Comparison of ENCODE assay signal across 13 cellular contexts in genomic region chr6:356828-357251, GRCh38. TPM values are rescaled to one million over a fixed set of nuclear protein-coding genes. Genes with fewer than 3 reads are reported as not detected.
DNase-seq lines count a peak whose midpoint lies in the region; ATAC-seq lines count a peak whose summit lies in the region.
"Had no signal": no experiment of that assay in that cellular context is flagged by ENCODE, and none has a peak within 500 bp of the region (broad histone marks: within the 10 kb centered on the region; RNA-seq: fewer than 3 reads in every experiment).

No MANE protein-coding gene starts in this region.

- intact Hi-C loops in activated CD4-positive, alpha-beta T cell treated with anti-CD3 and anti-CD28 coated beads for 36 hours (cut with DNase I, micrococcal nuclease) = no loop called here

- POLR2A ChIA-PET in activated CD4-positive, alpha-beta T cell treated with anti-CD3 and anti-CD28 coated beads for 36 hours (lab: Charles Lee) = no interaction called here
- POLR2A ChIA-PET in naive thymus-derived CD8-positive, alpha-beta T cell (lab: Charles Lee) = no interaction called here

- no peaks in the 10 kb centered on the region for H3K9me3 Mint-ChIP-seq in activated CD4-positive, alpha-beta T cell treated with anti-CD3 and anti-CD28 coated beads for 36 hours (ENCODE audit: low read depth)
- peaks cover 0 to 13% (median 0%) of the 10 kb centered on the region in 9 donors for H3K9me3 Mint-ChIP-seq in naive thymus-derived CD8-positive, alpha-beta T cell

- peak overlapping the region; percentile 61 for H3K27ac Mint-ChIP-seq in activated CD4-positive, alpha-beta T cell treated with anti-CD3 and anti-CD28 coated beads for 36 hours
- H3K27ac Mint-ChIP-seq in naive thymus-derived CD8-positive, alpha-beta T cell = peak overlapping the region in 7 of 10 donors; percentile 20 to 85 (median 52)

- H3K4me1 Mint-ChIP-seq in activated CD4-positive, alpha-beta T cell treated with anti-CD3 and anti-CD28 coated beads for 36 hours = peaks cover 16% of the 10 kb centered on the region
- peaks cover 15 to 38% (median 26%) of the 10 kb centered on the region in 4 donors for H3K4me1 Mint-ChIP-seq in naive thymus-derived CD8-positive, alpha-beta T cell

- DNase-seq in activated CD4-positive, alpha-beta T cell treated with anti-CD3 and anti-CD28 coated beads for 36 hours = peak; percentile 48
- DNase-seq in activated CD4-positive, alpha-beta T cell treated with anti-CD3 and anti-CD28 coated beads for 4 hours = no peak
- DNase-seq in naive thymus-derived CD8-positive, alpha-beta T cell = no peak
- DNase-seq in MG63 = no peak
- DNase-seq in stimulated activated naive CD4-positive, alpha-beta T cell treated with Interleukin-2 at 50 U/mL for 16 hours (lab: John Stamatoyannopoulos, UW) = no peak
- DNase-seq in activated CD8-positive, alpha-beta memory T cell treated with anti-CD3 and anti-CD28 coated beads for 24 hours = no peak
- DNase-seq: brain microvascular endothelial cell, NCI-H1436 had no signal

- no peaks in the 10 kb centered on the region for H3K36me3 Mint-ChIP-seq in activated CD4-positive, alpha-beta T cell treated with anti-CD3 and anti-CD28 coated beads for 36 hours (ENCODE audit: low read depth)
- peaks cover 0 to 2% (median 0%) of the 10 kb centered on the region in 3 donors for H3K36me3 Mint-ChIP-seq in naive thymus-derived CD8-positive, alpha-beta T cell

- H3K36me3 ChIP-seq in MG63 = no peaks in the 10 kb centered on the region
- H3K36me3 ChIP-seq: brain microvascular endothelial cell, thoracic aorta had no signal

- no peaks in the 10 kb centered on the region for H3K27me3 ChIP-seq in MG63
- H3K27me3 ChIP-seq: brain microvascular endothelial cell had no signal

- CTCF ChIA-PET in activated CD4-positive, alpha-beta T cell treated with anti-CD3 and anti-CD28 coated beads for 36 hours (lab: Charles Lee) = no interaction called here

- ATAC-seq in activated CD4-positive, alpha-beta T cell treated with anti-CD3 and anti-CD28 coated beads for 36 hours = peak; percentile 75
- ATAC-seq in GM21447 (IDR thresholded peaks at IDR 0.05; ENCODE audit: unreplicated experiment) (peak; percentile 56), HG03378 (IDR thresholded peaks at IDR 0.05; ENCODE audit: unreplicated experiment) (peak; percentile 27)
- peak in 1 of 2 donors; percentile 25 for ATAC-seq in naive thymus-derived CD8-positive, alpha-beta T cell
- ATAC-seq: Panc1 had no signal

- no peak overlapping the region for H3K4me3 Mint-ChIP-seq in activated CD4-positive, alpha-beta T cell treated with anti-CD3 and anti-CD28 coated beads for 36 hours
- no peak overlapping the region for H3K4me3 Mint-ChIP-seq in naive thymus-derived CD8-positive, alpha-beta T cell

- H3K27me3 Mint-ChIP-seq in activated CD4-positive, alpha-beta T cell treated with anti-CD3 and anti-CD28 coated beads for 36 hours = no peaks in the 10 kb centered on the region
- no peaks in the 10 kb centered on the region for H3K27me3 Mint-ChIP-seq in naive thymus-derived CD8-positive, alpha-beta T cell

- no peaks in the 10 kb centered on the region for H3K9me3 ChIP-seq in MG63
- H3K9me3 ChIP-seq: thoracic aorta had no signal

- no peak overlapping the region for H3K4me3 ChIP-seq in MG63
- H3K4me3 ChIP-seq: thoracic aorta had no signal

RNA-seq across cellular contexts. Expression of gene IRF4, which starts 34.7 kb away (rescaled TPM):
- total RNA-seq in activated CD4-positive, alpha-beta T cell treated with anti-CD3 and anti-CD28 coated beads for 36 hours = 100 to 1,000 TPM; 601 to 617 TPM
- 10 to 100 TPM in 1 of 2 experiments, 1 to 10 TPM in 1; 7.4 to 10.4 TPM for total RNA-seq in naive thymus-derived CD8-positive, alpha-beta T cell
- under 1 TPM; 0.44 to 0.97 (median 0.94) TPM for polyA plus RNA-seq in naive thymus-derived CD8-positive, alpha-beta T cell
- not detected in 2 replicates for total RNA-seq in MG63 (2014; rRNA removed; shearing (Covaris generic); ENCODE audit: low replicate concordance)
- total RNA-seq: frontal cortex had no signal

Comparison
In these comparisons a context has a peak if more than half of its experiments do, and no peak if none do; other contexts are left out.
1. RNA of gene IRF4, which starts 34.7 kb away (total RNA-seq): 601 to 617 TPM in activated CD4-positive, alpha-beta T cell treated with anti-CD3 and anti-CD28 coated beads for 36 hours; 7.4 to 10.4 TPM in naive thymus-derived CD8-positive, alpha-beta T cell and not detected in MG63; every median in the first group is over 10 times any median in the second.